Comparison of ENCODE assay signal across 11 cellular contexts in the genomic region with DNA sequence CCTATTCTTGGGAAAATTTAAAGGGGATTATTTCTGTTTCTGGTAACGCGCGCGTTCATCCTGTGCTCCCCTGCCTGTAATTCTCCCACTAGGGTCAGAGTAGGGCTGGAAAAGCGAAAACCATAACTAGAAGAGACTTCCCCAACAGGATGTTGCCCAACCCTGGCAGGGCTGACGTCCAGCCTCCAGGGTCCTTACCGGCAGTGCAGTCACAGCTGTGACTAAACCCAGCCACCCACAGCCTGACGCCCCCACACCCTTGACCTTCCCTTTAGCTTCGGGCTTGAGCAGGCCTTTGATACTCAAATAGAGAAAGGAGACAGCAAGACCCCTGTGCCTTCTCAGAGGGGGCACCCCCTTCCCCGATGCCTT. TPM values are rescaled to one million over a fixed set of nuclear protein-coding genes. Genes with fewer than 3 reads are reported as not detected.
A peak's percentile ranks its signal among the peaks of the same experiment; 100 is the strongest.
DNase-seq lines count a peak whose midpoint lies in the region; ATAC-seq, FAIRE-seq and TF ChIP-seq lines count a peak whose summit lies in the region.
"Not testable (repeated sequence)": the region's sequence is repeated elsewhere in the genome, so short reads cannot be mapped to it uniquely, and the experiment has no call there.
"Had no signal": no experiment of that assay in that cellular context is flagged by ENCODE, and none has a peak within 500 bp of the region (broad histone marks: within the 10 kb centered on the region; RNA-seq: fewer than 3 reads in every experiment).

No MANE protein-coding gene starts in this region.

- not testable (repeated sequence) for H3K36me3 ChIP-seq in lower lobe of right lung; skeletal muscle satellite cell (ENCODE audit: insufficient read depth, low read length)

- H3K27me3 ChIP-seq in lower lobe of right lung (ENCODE audit: low read depth): peaks cover 11% of the 10 kb centered on the region
- H3K27me3 ChIP-seq in skeletal muscle satellite cell (ENCODE audit: control insufficient read depth, insufficient read depth, low read length): not testable (repeated sequence)

- not testable (repeated sequence) for H3K9me3 ChIP-seq in lower lobe of right lung; skeletal muscle satellite cell (replicated peaks; ENCODE audit: low read length)

- H3K4me1 ChIP-seq in lower lobe of right lung; skeletal muscle satellite cell (ENCODE audit: control insufficient read depth, insufficient read depth, low read length): not testable (repeated sequence)

- not testable (repeated sequence) for TF ChIP-seq CTCF in AG09309 (IDR thresholded peaks at IDR 0.05; ENCODE audit: control insufficient read depth, insufficient read depth, low read depth, low read length, missing control alignments); fibroblast of mammary gland (conservative IDR thresholded peaks at IDR 0.05; ENCODE audit: control insufficient read depth, insufficient read depth, low read depth, low read length); lower lobe of right lung (IDR thresholded peaks at IDR 0.05)

- peak overlapping the region; percentile 49 for H3K27ac ChIP-seq in lower lobe of right lung

- peak; percentile 93 for FAIRE-seq in GM19239 (lab: Jason Lieb, UNC)

- intact Hi-C loops in lower lobe of right lung (cut with DNase I): not testable (repeated sequence)

- H3K9ac ChIP-seq in skeletal muscle satellite cell (ENCODE audit: low read depth, low read length): peak overlapping the region; percentile 47

- peak; percentile 86 to 93 for ATAC-seq in lower lobe of right lung

- not testable (repeated sequence) for H3K4me3 ChIP-seq in AG09309 (ENCODE audit: control insufficient read depth, low read depth, low read length); fibroblast of mammary gland (ENCODE audit: control insufficient read depth, low read depth, low read length); lower lobe of right lung; skeletal muscle satellite cell (ENCODE audit: low read length)

- DNase-seq in AG09309 (ENCODE audit: low read depth) (peak; percentile 40), HS-5 (ENCODE audit: low read depth) (peak; percentile 25), SIG-M5 (lab: John Stamatoyannopoulos, UW) (peak; percentile 19), fibroblast of mammary gland (ENCODE audit: low read depth) (peak; percentile 82), lower lobe of right lung (peak; percentile 89)
- DNase-seq in GM19239 (ENCODE audit: insufficient read length, low spot score): not testable (repeated sequence)
- peak; percentile 8 for DNase-seq in activated naive CD4-positive, alpha-beta T cell treated with Interleukin-2 at 50 U/mL for 16 hours

- peak overlapping the region; percentile 23 for H3K4me2 ChIP-seq in skeletal muscle satellite cell (ENCODE audit: low read length)

RNA-seq across cellular contexts. Expression of a gene that starts 6.4 kb away (rescaled TPM):
- 19.9 TPM for total RNA-seq in lower lobe of right lung
- total RNA-seq in skeletal muscle satellite cell (2012; rRNA removed): 1.3 and 1.5 TPM in 2 replicates

RNA-seq across cellular contexts. Expression of a gene that starts 50.3 kb away (rescaled TPM):
- total RNA-seq in lower lobe of right lung: not detected
- total RNA-seq in skeletal muscle satellite cell (2012; rRNA removed): not detected in 2 replicates
- total RNA-seq: activated CD8-positive, alpha-beta memory T cell treated with anti-CD3 and anti-CD28 coated beads for 36 hours; lung microvascular endothelial cell had no signal

RNA-seq across cellular contexts. Expression of a gene that starts 50.3 kb away (rescaled TPM):
- 0.18 TPM for total RNA-seq in lower lobe of right lung
- under 0.01 TPM in 1 of 2 replicates, not detected in the other for total RNA-seq in skeletal muscle satellite cell (2012; rRNA removed)
- total RNA-seq: activated CD8-positive, alpha-beta memory T cell treated with anti-CD3 and anti-CD28 coated beads for 36 hours; esophagus squamous epithelium; lung microvascular endothelial cell had no signal
